In the genomic region with DNA sequence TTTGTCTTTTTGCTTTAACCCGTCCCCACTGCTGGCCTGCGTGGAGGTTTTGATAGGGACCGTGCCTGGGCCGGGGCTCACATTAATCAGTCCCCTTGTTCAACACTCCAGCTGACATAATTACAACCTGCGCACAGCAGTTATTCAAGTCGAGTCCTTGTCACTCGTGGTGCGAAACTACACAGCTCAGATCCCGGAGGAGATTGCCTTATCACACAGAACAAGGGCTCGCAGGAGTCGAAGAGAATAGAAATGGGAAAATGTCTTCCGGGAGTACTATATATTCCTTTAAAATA, we compare ENCODE assay signal across 16 cellular contexts.
"Had no signal": no experiment of that assay in that cellular context is flagged by ENCODE, and none has a peak within 500 bp of the region (broad histone marks: within the 10 kb centered on the region; RNA-seq: fewer than 3 reads in every experiment).

No MANE protein-coding gene starts in this region.

- H3K4me3 ChIP-seq: adrenal gland, esophagus squamous epithelium, pancreas, right lobe of liver, tibial nerve, vagina had no signal

- H3K9me3 ChIP-seq: adrenal gland, esophagus squamous epithelium, pancreas, right lobe of liver, tibial nerve, vagina had no signal

- H3K27ac ChIP-seq: adrenal gland, esophagus squamous epithelium, pancreas, right lobe of liver, tibial nerve, vagina, WERI-Rb-1 had no signal

- H3K27me3 ChIP-seq: adrenal gland, esophagus squamous epithelium, pancreas, right lobe of liver, tibial nerve, vagina had no signal

- ATAC-seq: activated naive CD4-positive, alpha-beta T cell treated with anti-CD3 and anti-CD28 coated beads, Interleukin-2, amount 50 U/mL, for 72 hours; effector memory CD8-positive, alpha-beta T cell; pancreas had no signal

- H3K36me3 ChIP-seq: adrenal gland, esophagus squamous epithelium, pancreas, right lobe of liver, vagina, WERI-Rb-1 had no signal

- H3K4me1 ChIP-seq: adrenal gland, pancreas, right lobe of liver, vagina had no signal

- DNase-seq: activated CD4-positive, alpha-beta T cell treated with anti-CD3 and anti-CD28 coated beads, Interleukin-2, amount 50 U/mL, for 4 hours; activated gamma-delta T cell treated with Interleukin-2 at 50 U/mL for 16 hours; adrenal gland; cerebellar nuclear complex; effector memory CD8-positive, alpha-beta T cell; esophagus squamous epithelium; mesendoderm; naive thymus-derived CD4-positive, alpha-beta T cell; pancreas; right lobe of liver; stimulated activated CD4-positive, alpha-beta T cell treated with anti-CD3 and anti-CD28 coated beads, Interleukin-15, amount 100 ng/mL, for 24 hours; stimulated activated CD4-positive, alpha-beta T cell treated with anti-CD3 and anti-CD28 coated beads, Interleukin-2, amount 100 ng/mL, for 48 hours; WERI-Rb-1 had no signal
